Comparison of ENCODE assay signal across 12 cellular contexts in genomic region chr13:20465218-20465879, GRCh38.
A peak's percentile ranks its signal among the peaks of the same experiment; 100 is the strongest.
DNase-seq lines count a peak whose midpoint lies in the region; ATAC-seq and TF ChIP-seq lines count a peak whose summit lies in the region.
"Had no signal": no experiment of that assay in that cellular context is flagged by ENCODE, and none has a peak within 500 bp of the region (broad histone marks: within the 10 kb centered on the region; RNA-seq: fewer than 3 reads in every experiment).

No MANE protein-coding gene starts in this region.

- ATAC-seq in HCT116: no peak; the same call in 1 of the 2 replicates
- ATAC-seq in heart left ventricle: peak; percentile 34 to 60 (median 52)
- peak in 3 of 4 donors; percentile 65 to 81 (median 70) for ATAC-seq in psoas muscle

- H3K9me3 ChIP-seq in HCT116 (ENCODE audit: control insufficient read depth in 1 of 2, insufficient read depth in 1 of 2, low read depth in 1 of 2, low read length in 2 of 2): no peaks in the 10 kb centered on the region
- H3K9me3 ChIP-seq in SK-N-SH: no peaks in the 10 kb centered on the region
- H3K9me3 ChIP-seq in heart left ventricle: no peaks in the 10 kb centered on the region
- H3K9me3 ChIP-seq in psoas muscle: no peaks in the 10 kb centered on the region

- BruUV-seq in HCT116 (replicated peaks; lab: Mats Ljungman, UMichigan): no TSS peak

- H3K4me1 ChIP-seq in HCT116 (ENCODE audit: control insufficient read depth in 1 of 2, insufficient read depth in 2 of 2, low read length in 2 of 2) (peaks cover 27% of the 10 kb centered on the region in 2 experiments), SK-N-SH (ENCODE audit: control insufficient read depth in 1 of 2, insufficient read depth in 2 of 2, low read depth in 1 of 2, low read length in 1 of 2) (peaks cover 0 to 6% of the 10 kb centered on the region in 2 experiments; a peak in 1 of 4 replicates), heart left ventricle (peaks cover 0 to 48% (median 12%) of the 10 kb centered on the region in 12 donors), psoas muscle (peaks cover 8% of the 10 kb centered on the region)

- intact Hi-C loops in HCT116 (cut with micrococcal nuclease): no loop called here
- intact Hi-C loops in heart left ventricle (cut with DNase I): no loop called here
- intact Hi-C loops in psoas muscle (cut with DNase I): no loop called here

- TF ChIP-seq POLR2A in HCT116 (IDR thresholded peaks at IDR 0.05; ENCODE audit: borderline replicate concordance, extremely low read depth, insufficient read depth, insufficient read length) (no peak), heart left ventricle (IDR thresholded peaks at IDR 0.05) (no peak)

- H3K9ac ChIP-seq in HCT116 (ENCODE audit: low read length) (no peak overlapping the region), SK-N-SH (no peak overlapping the region)
- H3K9ac ChIP-seq: KMS-11 had no signal

- no peaks in the 10 kb centered on the region for H3K27me3 ChIP-seq in HCT116 (ENCODE audit: insufficient read depth, low read length)
- no peaks in the 10 kb centered on the region for H3K27me3 ChIP-seq in SK-N-SH (ENCODE audit: insufficient read depth)
- H3K27me3 ChIP-seq in heart left ventricle: no peaks in the 10 kb centered on the region
- no peaks in the 10 kb centered on the region for H3K27me3 ChIP-seq in psoas muscle (ENCODE audit: insufficient read depth in 3 of 3, low read length in 2 of 3)

- TF ChIP-seq RAD21 in HCT116 (IDR thresholded peaks at IDR 0.05; ENCODE audit: low read depth) (no peak), SK-N-SH (IDR thresholded peaks at IDR 0.05; ENCODE audit: low read length) (no peak)

- H3K9me2 ChIP-seq in HCT116 (ENCODE audit: insufficient read depth) (no peaks in the 10 kb centered on the region), SK-N-SH (no peaks in the 10 kb centered on the region)

- RAD21 ChIA-PET in HCT116 (lab: Charles Lee; ENCODE audit: low non-redundant PET in 1 of 2, low total read pairs in 2 of 2, uncharacterized antibody in 2 of 2, unreplicated experiment in 2 of 2): interaction anchor here in 1 of 2 experiments (0.6 kb wide), 1 partner anchor 10 kb away, joined by 3 read pairs; no protein-coding TSS in a partner anchor

- no peaks in the 10 kb centered on the region for H3K36me3 ChIP-seq in HCT116 (ENCODE audit: control insufficient read depth in 1 of 2, insufficient read depth in 2 of 2, low read length in 2 of 2)
- no peaks in the 10 kb centered on the region for H3K36me3 ChIP-seq in SK-N-SH (replicated peaks in 1 of 2; ENCODE audit: control insufficient read depth in 1 of 2, insufficient read depth in 2 of 2, low read length in 1 of 2)
- peaks cover 0 to 4% (median 0%) of the 10 kb centered on the region in 9 donors for H3K36me3 ChIP-seq in heart left ventricle
- H3K36me3 ChIP-seq in psoas muscle (ENCODE audit: insufficient read depth in 1 of 2, low read depth in 1 of 2): no peaks in the 10 kb centered on the region

- H3K4me3 ChIP-seq in HCT116 (replicated peaks in 1 of 2; ENCODE audit: low read depth in 1 of 2, low read length in 2 of 2): no peak overlapping the region
- H3K4me3 ChIP-seq in SK-N-SH (ENCODE audit: low read depth in 2 of 2, low read length in 1 of 2): no peak overlapping the region; a peak in 1 of 4 replicates
- peak overlapping the region in 3 of 12 donors; percentile 0 to 23 (median 19) for H3K4me3 ChIP-seq in heart left ventricle
- peak overlapping the region; percentile 32 for H3K4me3 ChIP-seq in psoas muscle

- peak overlapping the region; percentile 35 for H3K4me2 ChIP-seq in HCT116 (ENCODE audit: low read length)
- H3K4me2 ChIP-seq in SK-N-SH: peak overlapping the region; percentile 55
- H3K4me2 ChIP-seq: KMS-11 had no signal

- no peak for TF ChIP-seq EP300 in SK-N-SH (IDR thresholded peaks at IDR 0.05; ENCODE audit: borderline replicate concordance in 1 of 2, low read depth in 1 of 2, low read length in 1 of 2)

- DNase-seq in HCT116 (ENCODE audit: low read depth, low spot score) (no peak), SK-N-SH (no peak), heart left ventricle (no peak), psoas muscle (no peak), HEK293T (ENCODE audit: extremely low spot score) (no peak), globus pallidus (ENCODE audit: low spot score) (no peak), Kasumi-1 (lab: John Stamatoyannopoulos, UW) (no peak), SIG-M5 (lab: John Stamatoyannopoulos, UW) (no peak)
- DNase-seq: CD4-positive, alpha-beta T cell; foreskin melanocyte; SHP77 had no signal

- POLR2A ChIA-PET in HCT116 (lab: Charles Lee): no interaction called here
- POLR2A ChIA-PET in SK-N-SH (lab: Yijun Ruan, JAX): no interaction called here
- POLR2A ChIA-PET in HEK293T (lab: Yijun Ruan, JAX): no interaction called here

- no peaks in the 10 kb centered on the region for H3K79me2 ChIP-seq in HCT116 (ENCODE audit: insufficient read depth, low read length)
- no peaks in the 10 kb centered on the region for H3K79me2 ChIP-seq in SK-N-SH (ENCODE audit: insufficient read depth)

- TF ChIP-seq CTCF in HCT116 (IDR thresholded peaks at IDR 0.05 in 2 of 3, conservative IDR thresholded peaks at IDR 0.05 in 1 of 3; ENCODE audit: borderline replicate concordance in 1 of 3, insufficient read depth in 1 of 3, low read depth in 2 of 3, low read length in 2 of 3) (no peak), SK-N-SH (IDR thresholded peaks at IDR 0.05) (no peak), heart left ventricle (IDR thresholded peaks at IDR 0.05) (no peak), psoas muscle (IDR thresholded peaks at IDR 0.05) (no peak)

- H4K20me1 ChIP-seq in HCT116 (ENCODE audit: insufficient read depth): no peaks in the 10 kb centered on the region
- H4K20me1 ChIP-seq in SK-N-SH (ENCODE audit: insufficient read depth): no peaks in the 10 kb centered on the region

- H2AFZ ChIP-seq in HCT116 (ENCODE audit: low read depth, low read length, poor library complexity, severe bottlenecking) (no peak overlapping the region), SK-N-SH (ENCODE audit: low read depth) (no peak overlapping the region)

- 43% methylated on average over 6 of the region's 6 CpGs for WGBS in SK-N-SH (ENCODE audit: low lambda C conversion rate)
- WGBS in heart left ventricle, 4 donors: 29 to 43% (median 34%) methylated on average over 6 of the region's 6 CpGs
- 29 to 37% (median 36%) methylated on average over 6 of the region's 6 CpGs for WGBS in psoas muscle, 3 donors

- H3F3A ChIP-seq in SK-N-SH (replicated peaks; ENCODE audit: insufficient read depth): no peaks in the 10 kb centered on the region

- H3K27ac ChIP-seq in HCT116 (ENCODE audit: low read depth, low read length) (peak overlapping the region; percentile 35; the same call in 1 of the 2 replicates), SK-N-SH (ENCODE audit: low read depth in 2 of 2, low read length in 1 of 2) (no peak overlapping the region), heart left ventricle (peak overlapping the region in 11 of 12 donors; percentile 2 to 80 (median 47)), psoas muscle (no peak overlapping the region)
- H3K27ac ChIP-seq: KMS-11 had no signal

- CTCF ChIA-PET in HCT116 (lab: Charles Lee) (no interaction called here), SK-N-SH (lab: Yijun Ruan, JAX) (no interaction called here), HEK293T (lab: Yijun Ruan, JAX) (no interaction called here)

TF ChIP-seq in SK-N-SH, 30 proteins besides CTCF, POLR2A, EP300 and RAD21 (continues in another document):
- no peak for TF ChIP-seq ELF1 (IDR thresholded peaks at IDR 0.05)
- no peak for TF ChIP-seq POLR2AphosphoS5 (IDR thresholded peaks at IDR 0.05; ENCODE audit: low read depth, low read length)
- no peak for TF ChIP-seq GABPA (IDR thresholded peaks at IDR 0.05; ENCODE audit: low read depth)
- TF ChIP-seq SMC3 (IDR thresholded peaks at IDR 0.05; ENCODE audit: low read depth, low read length): no peak

TF ChIP-seq in HEK293T, 16 proteins besides CTCF, POLR2A, EP300 and RAD21:
- TF ChIP-seq PKNOX1 (IDR thresholded peaks at IDR 0.05) (no peak), ZNF384 (IDR thresholded peaks at IDR 0.05) (no peak), ELF4 (IDR thresholded peaks at IDR 0.05) (no peak)

Comparison
In these comparisons a context has a peak if more than half of its experiments do, and no peak if none do; other contexts are left out.
1. H3K27ac ChIP-seq: peak in HCT116 (single experiment) and heart left ventricle (11 of 12); none in SK-N-SH (0 of 2) and psoas muscle (single experiment).